In genomic region chr1:85240659-85241058, GRCh38 we compare ENCODE assay signal across 12 cellular contexts. TPM values are rescaled to one million over a fixed set of nuclear protein-coding genes. Genes with fewer than 3 reads are reported as not detected.
DNase-seq lines count a peak whose midpoint lies in the region; ATAC-seq and TF ChIP-seq lines count a peak whose summit lies in the region.
"Had no signal": no experiment of that assay in that cellular context is flagged by ENCODE, and none has a peak within 500 bp of the region (broad histone marks: within the 10 kb centered on the region; RNA-seq: fewer than 3 reads in every experiment).

No MANE protein-coding gene starts in this region.

- no peak overlapping the region for H3K9ac ChIP-seq in IMR-90 (ENCODE audit: low read depth, low read length)

- no peak overlapping the region for H2AFZ ChIP-seq in IMR-90 (replicated peaks; ENCODE audit: low read length, poor library complexity)

- no peak overlapping the region for H2BK15ac ChIP-seq in IMR-90 (ENCODE audit: low read depth, low read length)

- dilution Hi-C loops in IMR-90 (cut with HindIII; ENCODE audit: low sequenced_read_pairs, unreplicated experiment) = no loop called here

- 0 out of 2 replicates have a peak overlapping the region, but pooled peaks have one; percentile 5 for H2BK120ac ChIP-seq in IMR-90 (ENCODE audit: low read depth, low read length)

- H3K27me3 Mint-ChIP-seq in naive thymus-derived CD4-positive, alpha-beta T cell = peaks cover 0 to 9% (median 0%) of the 10 kb centered on the region in 5 donors

- no peak overlapping the region for H2AK9ac ChIP-seq in IMR-90 (replicated peaks; ENCODE audit: low read depth, low read length, poor library complexity)

- peaks cover 0 to 3% (median 0%) of the 10 kb centered on the region in 11 donors for H3K9me3 Mint-ChIP-seq in naive thymus-derived CD4-positive, alpha-beta T cell
- H3K9me3 Mint-ChIP-seq: activated CD4-positive, alpha-beta T cell treated with anti-CD3 and anti-CD28 coated beads, Interleukin-2, amount 10 ng/mL, durations not matched to agents 24 days and 14 days had no signal

- H3K4ac ChIP-seq in IMR-90 (ENCODE audit: low read depth, low read length) = no peak overlapping the region

- POLR2A ChIA-PET in A673 (lab: Charles Lee; ENCODE audit: low non-redundant PET) = no interaction called here
- POLR2A ChIA-PET in IMR-90 (lab: Charles Lee; ENCODE audit: unreplicated experiment) = no interaction called here
- POLR2A ChIA-PET in naive thymus-derived CD4-positive, alpha-beta T cell (lab: Charles Lee) = interaction anchor here (1.3 to 1.6 kb wide), 5 partner anchors 16 to 40 kb away, joined by 3 to 8 read pairs (median 6); partner anchors contain the start of genes BCL10, C1orf52 and SYDE2

- H3K27ac Mint-ChIP-seq in naive thymus-derived CD4-positive, alpha-beta T cell = peak overlapping the region; percentile 29 to 89 (median 75)
- H3K27ac Mint-ChIP-seq: activated CD4-positive, alpha-beta T cell treated with anti-CD3 and anti-CD28 coated beads, Interleukin-2, amount 10 ng/mL, durations not matched to agents 24 days and 14 days had no signal

- no peak overlapping the region for H2AK5ac ChIP-seq in IMR-90 (ENCODE audit: low read depth, low read length)

- H3K14ac ChIP-seq in IMR-90 (replicated peaks; ENCODE audit: low read depth, low read length) = no peak overlapping the region

- H3K4me3 ChIP-seq in A673 (ENCODE audit: low read depth, low read length, poor library complexity, severe bottlenecking) (no peak overlapping the region), IMR-90 (ENCODE audit: insufficient read depth, low read depth, low read length) (no peak overlapping the region), body of pancreas (no peak overlapping the region)
- H3K4me3 ChIP-seq in naive thymus-derived CD4-positive, alpha-beta T cell (ENCODE audit: low read length) = no peak overlapping the region

- no peaks in the 10 kb centered on the region for H3K79me1 ChIP-seq in IMR-90 (ENCODE audit: low read depth in 1 of 2, low read length in 2 of 2)

- CTCF ChIA-PET in A673 (lab: Charles Lee) = interaction anchor here (0.6 to 1.4 kb wide), 5 partner anchors 14 to 296 kb away, joined by 3 to 12 read pairs (median 5); partner anchors contain the start of gene C1orf52
- CTCF ChIA-PET in IMR-90 (lab: Yijun Ruan, JAX) = interaction anchor here (0.6 to 1.5 kb wide), 3 partner anchors 10 to 296 kb away, joined by 3 to 7 read pairs (median 7); no protein-coding TSS in a partner anchor
- CTCF ChIA-PET in naive thymus-derived CD4-positive, alpha-beta T cell (lab: Charles Lee) = interaction anchor here (0.9 to 2.4 kb wide), 7 partner anchors 11 to 296 kb away, joined by 3 to 10 read pairs (median 6); partner anchors contain the start of gene C1orf52

- H3K4me1 Mint-ChIP-seq in naive thymus-derived CD4-positive, alpha-beta T cell = peaks cover 1 to 22% (median 17%) of the 10 kb centered on the region in 7 donors

- DNase-seq in A673 (ENCODE audit: low spot score) (peak; percentile 15), IMR-90 (no peak), body of pancreas (no peak), SKM-1 (lab: John Stamatoyannopoulos, UW; ENCODE audit: unreplicated experiment) (no peak), middle frontal gyrus (ENCODE audit: extremely low spot score, low spot score) (no peak)
- DNase-seq in naive thymus-derived CD4-positive, alpha-beta T cell = peak in 2 of 9 donors; percentile 8 to 15
- DNase-seq: activated CD4-positive, alpha-beta T cell treated with anti-CD3 and anti-CD28 coated beads, Interleukin-2, amount 10 ng/mL, durations not matched to agents 24 days and 14 days; activated effector memory CD4-positive, alpha-beta T cell treated with anti-CD3 and anti-CD28 coated beads, Interleukin-2, amount 50 U/mL, for 16 hours; hypothalamus; T-helper 17 cell had no signal

- no peak for TF ChIP-seq RAD21 in IMR-90 (IDR thresholded peaks at IDR 0.05; ENCODE audit: low read length)

- no peak overlapping the region for H2BK20ac ChIP-seq in IMR-90 (ENCODE audit: low read depth, low read length)

- H3K9me3 ChIP-seq in A673 (ENCODE audit: low read depth, low read length, poor library complexity, severe bottlenecking) = no peaks in the 10 kb centered on the region
- H3K9me3 ChIP-seq in IMR-90 (ENCODE audit: control insufficient read depth, insufficient read depth, low read length) = no peaks in the 10 kb centered on the region
- no peaks in the 10 kb centered on the region for H3K9me3 ChIP-seq in body of pancreas
- no peaks in the 10 kb centered on the region for H3K9me3 ChIP-seq in naive thymus-derived CD4-positive, alpha-beta T cell (ENCODE audit: control insufficient read depth in 2 of 3, low read length in 3 of 3)

- H3K9me1 ChIP-seq in IMR-90 (ENCODE audit: insufficient read depth, low read length) = no peaks in the 10 kb centered on the region

- H3K36me3 ChIP-seq in A673 (ENCODE audit: insufficient read depth, low read length, poor library complexity, severe bottlenecking) (no peaks in the 10 kb centered on the region), IMR-90 (ENCODE audit: control insufficient read depth, insufficient read depth, low read length) (no peaks in the 10 kb centered on the region), body of pancreas (replicated peaks in 1 of 2; ENCODE audit: insufficient read depth in 1 of 2, low read depth in 2 of 2) (no peaks in the 10 kb centered on the region)
- H3K36me3 ChIP-seq in naive thymus-derived CD4-positive, alpha-beta T cell (ENCODE audit: control insufficient read depth in 2 of 3, insufficient read depth in 3 of 3, low read length in 3 of 3) = no peaks in the 10 kb centered on the region

- TF ChIP-seq CTCF in A673 (conservative IDR thresholded peaks at IDR 0.05; ENCODE audit: low read depth, low read length) (no peak; the same call in 1 of the 2 replicates), IMR-90 (conservative IDR thresholded peaks at IDR 0.05; ENCODE audit: low read depth, low read length) (no peak), body of pancreas (IDR thresholded peaks at IDR 0.05) (no peak)

- H3K56ac ChIP-seq in IMR-90 (ENCODE audit: extremely low read depth, insufficient read depth, low read length) = no peak overlapping the region

- peaks cover 0 to 10% (median 3%) of the 10 kb centered on the region in 5 donors for H3K36me3 Mint-ChIP-seq in naive thymus-derived CD4-positive, alpha-beta T cell

- H4K5ac ChIP-seq in IMR-90 (ENCODE audit: low read depth, low read length) = peak overlapping the region; percentile 78

- peak overlapping the region; percentile 73 for H3K18ac ChIP-seq in IMR-90 (ENCODE audit: low read depth, low read length)

- H4K91ac ChIP-seq in IMR-90 (ENCODE audit: insufficient read depth, low read depth, low read length) = no peak overlapping the region

- H3K23ac ChIP-seq in IMR-90 (ENCODE audit: low read depth, low read length) = no peak overlapping the region

- H2BK5ac ChIP-seq in IMR-90 (ENCODE audit: low read depth, low read length, poor library complexity, severe bottlenecking) = peak overlapping the region; percentile 38

- BruUV-seq in A673 (replicated peaks; lab: Mats Ljungman, UMichigan) (no TSS peak), IMR-90 (replicated peaks; lab: Mats Ljungman, UMichigan) (no TSS peak)

- no peak overlapping the region for H3K4me2 ChIP-seq in IMR-90 (ENCODE audit: low read depth, low read length)

- ATAC-seq in IMR-90 (ENCODE audit: low read depth) = no peak; the same call in 1 of the 2 replicates
- peak; percentile 54 for ATAC-seq in body of pancreas
- no peak for ATAC-seq in naive thymus-derived CD4-positive, alpha-beta T cell
- ATAC-seq in HG03460 (IDR thresholded peaks at IDR 0.05; ENCODE audit: unreplicated experiment) = no peak
- no peak for ATAC-seq in HG03025 (IDR thresholded peaks at IDR 0.05; ENCODE audit: low FRiP score, unreplicated experiment)

- H3K27ac ChIP-seq in A673 (ENCODE audit: low read depth, low read length, poor library complexity, severe bottlenecking) (peak overlapping the region; percentile 49), IMR-90 (ENCODE audit: insufficient read depth, low read length) (no peak overlapping the region; the same call in 1 of the 2 replicates), body of pancreas (peak overlapping the region; percentile 28 to 75 (median 51))
- H3K27ac ChIP-seq in naive thymus-derived CD4-positive, alpha-beta T cell (ENCODE audit: low read depth, low read length) = no peak overlapping the region

- no peaks in the 10 kb centered on the region for H4K20me1 ChIP-seq in IMR-90 (ENCODE audit: insufficient read depth, low read length)

- H3K4me3 Mint-ChIP-seq in naive thymus-derived CD4-positive, alpha-beta T cell = peak overlapping the region in 7 of 10 donors; percentile 3 to 51 (median 24)
- H3K4me3 Mint-ChIP-seq: activated CD4-positive, alpha-beta T cell treated with anti-CD3 and anti-CD28 coated beads, Interleukin-2, amount 10 ng/mL, durations not matched to agents 24 days and 14 days; T-helper 17 cell had no signal

- TF ChIP-seq POLR2A in IMR-90 (IDR thresholded peaks at IDR 0.05; ENCODE audit: low read depth, low read length) (no peak), body of pancreas (IDR thresholded peaks at IDR 0.05) (no peak)

- peak overlapping the region in 1 of 2 experiments; percentile 26; a peak in 1 of 4 replicates for H4K8ac ChIP-seq in IMR-90 (ENCODE audit: low read depth in 2 of 2, low read length in 2 of 2)

- intact Hi-C loops in A673 (cut with micrococcal nuclease; ENCODE audit: unreplicated experiment) (loop anchor here (5.0 kb wide), 1 partner anchor 38 kb away; the partner anchor contains the start of gene SYDE2), IMR-90 (cut with micrococcal nuclease) (no loop called here), body of pancreas (cut with DNase I) (no loop called here)
- intact Hi-C loops in naive thymus-derived CD4-positive, alpha-beta T cell (cut with micrococcal nuclease) = loop anchor here (1.0 to 2.0 kb wide), 4 partner anchors 14 to 295 kb away; partner anchors contain the start of gene SYDE2 (in 1 of the 2)

- H3K27me3 ChIP-seq in A673 (replicated peaks; ENCODE audit: insufficient read depth, low read depth, low read length, poor library complexity) (no peaks in the 10 kb centered on the region), IMR-90 (ENCODE audit: control insufficient read depth, insufficient read depth, low read length) (peaks cover 2% of the 10 kb centered on the region; the same call in 1 of the 2 replicates), body of pancreas (no peaks in the 10 kb centered on the region)
- H3K27me3 ChIP-seq in naive thymus-derived CD4-positive, alpha-beta T cell (ENCODE audit: control insufficient read depth in 2 of 2, insufficient read depth in 2 of 2, low read length in 2 of 2) = no peaks in the 10 kb centered on the region

- in situ Hi-C loops in IMR-90 (cut with MboI; ENCODE audit: low sequenced_read_pairs) = loop anchor here (5.0 kb wide), 1 partner anchor 118 kb away; no protein-coding TSS in a partner anchor

- H3K4me1 ChIP-seq in A673 (ENCODE audit: insufficient read depth, low read length, poor library complexity, severe bottlenecking) (peaks cover 45% of the 10 kb centered on the region), IMR-90 (ENCODE audit: control insufficient read depth, insufficient read depth, low read length) (peaks cover 26% of the 10 kb centered on the region), body of pancreas (peaks cover 26% of the 10 kb centered on the region)
- peaks cover 0 to 10% of the 10 kb centered on the region in 2 donors for H3K4me1 ChIP-seq in naive thymus-derived CD4-positive, alpha-beta T cell (ENCODE audit: control insufficient read depth in 2 of 2, insufficient read depth in 2 of 2, low read length in 2 of 2)

- no CpG with 5 or more reads among the region's 1 CpG for WGBS in IMR-90 (ENCODE audit: extremely low coverage in 2 of 2, insufficient read length in 1 of 2), 2 experiments
- 3 to 12% methylated on average over 1 of the region's 1 CpG for WGBS in body of pancreas, 2 donors

RNA-seq across cellular contexts. Expression of gene C1orf52, which starts 18.8 kb away (rescaled TPM):
- total RNA-seq in A673 (2021) (30.2 and 31.9 TPM in 2 replicates), IMR-90 (2012; rRNA removed) (16.3 and 23.1 TPM in 2 replicates), body of pancreas (10 to 100 TPM in 1 of 2 donors, 1 to 10 TPM in 1; 6.6 to 20.2 TPM)
- polyA plus RNA-seq in IMR-90 (2012; rRNA removed) = 31.3 and 33.5 TPM in 2 replicates
- polyA plus RNA-seq in IMR-90 (2012; cell fraction: cytosol; rRNA removed) = 22.6 and 25.9 TPM in 2 replicates
- 36.7 and 40.2 TPM in 2 replicates for polyA plus RNA-seq in IMR-90 (2012; cell fraction: nucleus; rRNA removed; ENCODE audit: low replicate concordance)
- total RNA-seq in naive thymus-derived CD4-positive, alpha-beta T cell = 10 to 100 TPM; 25.7 to 55.4 (median 46.1) TPM
- polyA plus RNA-seq in naive thymus-derived CD4-positive, alpha-beta T cell = 10 to 100 TPM; 26.4 to 28.0 TPM

RNA-seq across cellular contexts. Expression of gene BCL10, which starts 35.8 kb away (rescaled TPM):
- total RNA-seq in A673 (2021) = 18.1 and 20.9 TPM in 2 replicates
- total RNA-seq in IMR-90 (2012; rRNA removed) = 30.5 and 51.4 TPM in 2 replicates
- 11.2 and 15.3 TPM in 2 replicates for polyA plus RNA-seq in IMR-90 (2012; rRNA removed)
- 3.2 and 4.2 TPM in 2 replicates for polyA plus RNA-seq in IMR-90 (2012; cell fraction: cytosol; rRNA removed)
- polyA plus RNA-seq in IMR-90 (2012; cell fraction: nucleus; rRNA removed; ENCODE audit: low replicate concordance) = 4.7 and 10.9 TPM in 2 replicates
- 1 to 10 TPM; 4.9 to 9.3 TPM for total RNA-seq in body of pancreas
- total RNA-seq in naive thymus-derived CD4-positive, alpha-beta T cell = 10 to 100 TPM; 30.4 to 53.0 (median 35.4) TPM
- 10 to 100 TPM; 17.4 to 19.4 TPM for polyA plus RNA-seq in naive thymus-derived CD4-positive, alpha-beta T cell

RNA-seq across cellular contexts. Expression of gene SYDE2, which starts 39.8 kb away (rescaled TPM):
- total RNA-seq in A673 (2021) = 10.4 and 10.9 TPM in 2 replicates
- 10.0 and 11.7 TPM in 2 replicates for total RNA-seq in IMR-90 (2012; rRNA removed)
- polyA plus RNA-seq in IMR-90 (2012; rRNA removed) = 1.7 and 1.8 TPM in 2 replicates
- polyA plus RNA-seq in IMR-90 (2012; cell fraction: cytosol; rRNA removed) = 0.53 and 0.58 TPM in 2 replicates
- polyA plus RNA-seq in IMR-90 (2012; cell fraction: nucleus; rRNA removed; ENCODE audit: low replicate concordance) = 1.1 and 2.6 TPM in 2 replicates
- 10 to 100 TPM; 12.2 to 17.5 TPM for total RNA-seq in body of pancreas
- 1 to 10 TPM; 1.2 to 9.1 (median 8.4) TPM for total RNA-seq in naive thymus-derived CD4-positive, alpha-beta T cell
- 1 to 10 TPM; 3.5 to 5.7 TPM for polyA plus RNA-seq in naive thymus-derived CD4-positive, alpha-beta T cell

Comparison
In these comparisons a context has a peak if more than half of its experiments do, and no peak if none do; other contexts are left out.
1. H3K27ac ChIP-seq: peak in A673 (single experiment) and body of pancreas (4 of 4); none in IMR-90 (single experiment) and naive thymus-derived CD4-positive, alpha-beta T cell (single experiment).
2. intact Hi-C loops: an anchor here in A673 (5.0 kb wide) and naive thymus-derived CD4-positive, alpha-beta T cell (1.0 to 2.0 kb wide); none called in IMR-90 and body of pancreas.